ENCODE assay signal across 15 cellular contexts in genomic region chr18:59919026-59919425, GRCh38. TPM values are rescaled to one million over a fixed set of nuclear protein-coding genes. Genes with fewer than 3 reads are reported as not detected.
DNase-seq lines count a peak whose midpoint lies in the region; ATAC-seq and TF ChIP-seq lines count a peak whose summit lies in the region.
"Had no signal": no experiment of that assay in that cellular context is flagged by ENCODE, and none has a peak within 500 bp of the region (broad histone marks: within the 10 kb centered on the region; RNA-seq: fewer than 3 reads in every experiment).

No MANE protein-coding gene starts in this region.

- peaks cover 0 to 2% (median 0%) of the 10 kb centered on the region in 7 donors for H3K9me3 Mint-ChIP-seq in naive B cell
- H3K9me3 Mint-ChIP-seq: HFFc6 had no signal

- H3K23ac ChIP-seq in IMR-90 (ENCODE audit: low read depth, low read length): no peak overlapping the region

- no peak overlapping the region; the same call in 1 of the 2 replicates for H4K5ac ChIP-seq in IMR-90 (ENCODE audit: low read depth, low read length)

- no peak overlapping the region for H2AFZ ChIP-seq in IMR-90 (replicated peaks; ENCODE audit: low read length, poor library complexity)

- H3K14ac ChIP-seq in IMR-90 (replicated peaks; ENCODE audit: low read depth, low read length): no peak overlapping the region

- in situ Hi-C loops in IMR-90 (cut with MboI; ENCODE audit: low sequenced_read_pairs): no loop called here
- in situ Hi-C loops in GM13977 (cut with MboI; ENCODE audit: low pct_unique_long_range_greater_than_20kb, low sequenced_read_pairs, unreplicated experiment): no loop called here

- H4K8ac ChIP-seq in IMR-90 (ENCODE audit: low read depth in 2 of 2, low read length in 2 of 2): no peak overlapping the region

- peaks cover 68 to 95% (median 86%) of the 10 kb centered on the region in 10 experiments for H3K4me1 ChIP-seq in BLaER1 treated with 17β-estradiol and CSF1 and Interleukin-3, amounts not matched to agents 10 nM and 100 nM
- peaks cover 14% of the 10 kb centered on the region for H3K4me1 ChIP-seq in IMR-90 (ENCODE audit: control insufficient read depth, insufficient read depth, low read length)

- no peak overlapping the region for H3K56ac ChIP-seq in IMR-90 (ENCODE audit: extremely low read depth, insufficient read depth, low read length)

- H3K79me1 ChIP-seq in IMR-90 (ENCODE audit: low read depth in 1 of 2, low read length in 2 of 2): no peaks in the 10 kb centered on the region

- H3K4me2 ChIP-seq in BLaER1 treated with 17β-estradiol and CSF1 and Interleukin-3, amounts not matched to agents 10 nM and 100 nM: peak overlapping the region; percentile 58 to 93 (median 84)
- H3K4me2 ChIP-seq in IMR-90 (ENCODE audit: low read depth, low read length): no peak overlapping the region

- H3K9ac ChIP-seq in BLaER1 treated with 17β-estradiol and CSF1 and Interleukin-3, amounts not matched to agents 10 nM and 100 nM: peak overlapping the region in 10 of 11 experiments; percentile 28 to 81 (median 73); a peak in 19 of 22 replicates
- no peak overlapping the region for H3K9ac ChIP-seq in IMR-90 (ENCODE audit: low read depth, low read length)

- no peaks in the 10 kb centered on the region for H3K36me3 ChIP-seq in BLaER1 treated with 17β-estradiol and CSF1 and Interleukin-3, amounts not matched to agents 10 nM and 100 nM
- no peaks in the 10 kb centered on the region for H3K36me3 ChIP-seq in IMR-90 (ENCODE audit: control insufficient read depth, insufficient read depth, low read length)
- H3K36me3 ChIP-seq in WERI-Rb-1: no peaks in the 10 kb centered on the region
- H3K36me3 ChIP-seq: BE2C, transverse colon had no signal

- no peak overlapping the region for H2BK5ac ChIP-seq in IMR-90 (ENCODE audit: low read depth, low read length, poor library complexity, severe bottlenecking)

- 95% methylated on average over 3 of the region's 6 CpGs; no CpG with 5 or more reads in 1 of the 2 experiments for WGBS in IMR-90 (ENCODE audit: extremely low coverage in 2 of 2, insufficient read length in 1 of 2), 2 experiments

- H3K4ac ChIP-seq in IMR-90 (ENCODE audit: low read depth, low read length): 0 out of 2 replicates have a peak overlapping the region, but pooled peaks have one; percentile 10

- H4K91ac ChIP-seq in IMR-90 (ENCODE audit: insufficient read depth, low read depth, low read length): no peak overlapping the region

- peaks cover 0 to 4% of the 10 kb centered on the region in 2 donors for H3K36me3 Mint-ChIP-seq in naive B cell

- dilution Hi-C loops in IMR-90 (cut with HindIII; ENCODE audit: low sequenced_read_pairs, unreplicated experiment): no loop called here

- POLR2A ChIA-PET in IMR-90 (lab: Charles Lee; ENCODE audit: unreplicated experiment): no interaction called here

- H2BK20ac ChIP-seq in IMR-90 (ENCODE audit: low read depth, low read length): peak overlapping the region; percentile 31; the same call in 1 of the 2 replicates

- 0 out of 2 replicates have a peak overlapping the region, but pooled peaks have one; percentile 41 for H2BK120ac ChIP-seq in IMR-90 (ENCODE audit: low read depth, low read length)

- peak overlapping the region; percentile 25; the same call in 1 of the 2 replicates for H2AK5ac ChIP-seq in IMR-90 (ENCODE audit: low read depth, low read length)

- TF ChIP-seq CTCF in IMR-90 (conservative IDR thresholded peaks at IDR 0.05; ENCODE audit: low read depth, low read length): no peak
- no peak for TF ChIP-seq CTCF in WERI-Rb-1 (IDR thresholded peaks at IDR 0.05; ENCODE audit: low read depth, low read length)
- TF ChIP-seq CTCF in GM13977 (IDR thresholded peaks at IDR 0.05; ENCODE audit: extremely low read depth, insufficient read depth, missing control alignments): no peak

- no peak for TF ChIP-seq RAD21 in IMR-90 (IDR thresholded peaks at IDR 0.05; ENCODE audit: low read length)

- H3K27me3 ChIP-seq in BLaER1 treated with 17β-estradiol and CSF1 and Interleukin-3, amounts not matched to agents 10 nM and 100 nM: no peaks in the 10 kb centered on the region
- H3K27me3 ChIP-seq in IMR-90 (ENCODE audit: control insufficient read depth, insufficient read depth, low read length) (no peaks in the 10 kb centered on the region), WERI-Rb-1 (ENCODE audit: insufficient read depth, low read depth, severe bottlenecking) (no peaks in the 10 kb centered on the region)
- H3K27me3 ChIP-seq: BE2C, transverse colon had no signal

- intact Hi-C loops in IMR-90 (cut with micrococcal nuclease): no loop called here

- no peak overlapping the region for H2AK9ac ChIP-seq in IMR-90 (replicated peaks; ENCODE audit: low read depth, low read length, poor library complexity)

- no peaks in the 10 kb centered on the region for H4K20me1 ChIP-seq in BLaER1 treated with 17β-estradiol and CSF1 and Interleukin-3, amounts not matched to agents 10 nM and 100 nM
- no peaks in the 10 kb centered on the region for H4K20me1 ChIP-seq in IMR-90 (ENCODE audit: insufficient read depth, low read length)

- no peak overlapping the region for H3K18ac ChIP-seq in IMR-90 (ENCODE audit: low read depth, low read length)

- no peaks in the 10 kb centered on the region for H3K9me3 ChIP-seq in BLaER1 treated with 17β-estradiol and CSF1 and Interleukin-3, amounts not matched to agents 10 nM and 100 nM (replicated peaks in 1 of 11)
- no peaks in the 10 kb centered on the region for H3K9me3 ChIP-seq in IMR-90 (ENCODE audit: control insufficient read depth, insufficient read depth, low read length)
- no peaks in the 10 kb centered on the region for H3K9me3 ChIP-seq in WERI-Rb-1 (ENCODE audit: severe bottlenecking)
- H3K9me3 ChIP-seq: BE2C, transverse colon had no signal

- peaks cover 0 to 4% (median 0%) of the 10 kb centered on the region in 3 donors for H3K27me3 Mint-ChIP-seq in naive B cell

- peaks cover 27 to 43% (median 27%) of the 10 kb centered on the region in 3 donors for H3K4me1 Mint-ChIP-seq in naive B cell

- no peak for ATAC-seq in IMR-90 (ENCODE audit: low read depth)
- ATAC-seq in naive B cell (ENCODE audit: low read depth in 2 of 2): no peak
- ATAC-seq in GM18858 (IDR thresholded peaks at IDR 0.05; ENCODE audit: unreplicated experiment): no peak
- no peak for ATAC-seq in activated CD4-positive, CD25-positive, alpha-beta regulatory T cell treated with anti-CD3 and anti-CD28 coated beads, Interleukin-2, amount 50 U/mL, for 24 hours

- TF ChIP-seq POLR2A in IMR-90 (IDR thresholded peaks at IDR 0.05; ENCODE audit: low read depth, low read length): no peak

- peak overlapping the region in 6 of 8 donors; percentile 75 to 90 (median 86) for H3K4me3 Mint-ChIP-seq in naive B cell
- H3K4me3 Mint-ChIP-seq: HFFc6 had no signal

- H3K4me3 ChIP-seq in BLaER1 treated with 17β-estradiol and CSF1 and Interleukin-3, amounts not matched to agents 10 nM and 100 nM: peak overlapping the region in 3 of 10 experiments; percentile 13 to 29 (median 20); a peak in 1 of 20 replicates
- H3K4me3 ChIP-seq in IMR-90 (ENCODE audit: insufficient read depth, low read depth, low read length) (no peak overlapping the region), WERI-Rb-1 (ENCODE audit: low read depth, low read length) (no peak overlapping the region)

- peaks cover 7% of the 10 kb centered on the region; the same call in 1 of the 2 replicates for H3K9me1 ChIP-seq in IMR-90 (ENCODE audit: insufficient read depth, low read length)

- CTCF ChIA-PET in IMR-90 (lab: Yijun Ruan, JAX): no interaction called here

- no TSS peak for BruUV-seq in IMR-90 (replicated peaks; lab: Mats Ljungman, UMichigan)

- DNase-seq in IMR-90 (no peak), WERI-Rb-1 (no peak), naive B cell (no peak), GM13977 (ENCODE audit: low spot score) (no peak)
- DNase-seq: activated effector memory CD4-positive, alpha-beta T cell treated with anti-CD3 and anti-CD28 coated beads, Interleukin-2, amount 50 U/mL, for 16 hours; cortex of kidney; HFFc6; NCI-H2029 treated with DMSO at 0.1 percent for 48 hours; stimulated activated naive CD4-positive, alpha-beta T cell; T-helper 9 cell had no signal

- 0 out of 3 replicates have a peak overlapping the region, but pooled peaks have one; percentile 3 for H2BK15ac ChIP-seq in IMR-90 (ENCODE audit: low read depth, low read length)

- H3K27ac Mint-ChIP-seq in naive B cell: peak overlapping the region in 2 of 6 donors; percentile 29 to 47

- H3K27ac ChIP-seq in BLaER1 treated with 17β-estradiol and CSF1 and Interleukin-3, amounts not matched to agents 10 nM and 100 nM: peak overlapping the region in 10 of 11 experiments; percentile 44 to 95 (median 88); a peak in 20 of 22 replicates
- H3K27ac ChIP-seq in IMR-90 (ENCODE audit: insufficient read depth, low read length) (no peak overlapping the region), WERI-Rb-1 (peak overlapping the region; percentile 3; the same call in 1 of the 2 replicates)
- H3K27ac ChIP-seq: transverse colon had no signal

TF ChIP-seq in IMR-90, 13 proteins besides CTCF, POLR2A, EP300 and RAD21 (continues in another document):
- TF ChIP-seq MAFK (IDR thresholded peaks at IDR 0.05; ENCODE audit: low read depth, low read length) (no peak), BHLHE40 (IDR thresholded peaks at IDR 0.05; ENCODE audit: low read depth, low read length) (no peak), MXI1 (IDR thresholded peaks at IDR 0.05; ENCODE audit: borderline replicate concordance, low read depth, low read length) (no peak), RFX5 (IDR thresholded peaks at IDR 0.05; ENCODE audit: low read depth, low read length) (no peak), NFE2L2 (IDR thresholded peaks at IDR 0.05; ENCODE audit: low read depth, low read length) (no peak), SMC3 (IDR thresholded peaks at IDR 0.05; ENCODE audit: low read depth, low read length) (no peak), MAZ (IDR thresholded peaks at IDR 0.05; ENCODE audit: borderline replicate concordance, low read depth, low read length) (no peak), CEBPB (IDR thresholded peaks at IDR 0.05; ENCODE audit: low read depth, low read length) (no peak), FOS (IDR thresholded peaks at IDR 0.05; ENCODE audit: low read depth, low read length) (no peak), CHD1 (IDR thresholded peaks at IDR 0.05; ENCODE audit: low read depth, low read length) (no peak)
- TF ChIP-seq, protein P1, sequence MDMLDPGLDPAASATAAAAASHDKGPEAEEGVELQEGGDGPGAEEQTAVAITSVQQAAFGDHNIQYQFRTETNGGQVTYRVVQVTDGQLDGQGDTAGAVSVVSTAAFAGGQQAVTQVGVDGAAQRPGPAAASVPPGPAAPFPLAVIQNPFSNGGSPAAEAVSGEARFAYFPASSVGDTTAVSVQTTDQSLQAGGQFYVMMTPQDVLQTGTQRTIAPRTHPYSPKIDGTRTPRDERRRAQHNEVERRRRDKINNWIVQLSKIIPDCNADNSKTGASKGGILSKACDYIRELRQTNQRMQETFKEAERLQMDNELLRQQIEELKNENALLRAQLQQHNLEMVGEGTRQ (IDR thresholded peaks at IDR 0.05; ENCODE audit: low read depth, low read length): no peak

RNA-seq across cellular contexts. Expression of gene PMAIP1, which starts 19.2 kb away (rescaled TPM):
- total RNA-seq in IMR-90 (2012; rRNA removed): 14.0 and 26.9 TPM in 2 replicates
- 25.9 and 30.1 TPM in 2 replicates for polyA plus RNA-seq in IMR-90 (2012; rRNA removed)
- 4.3 and 12.5 TPM in 2 replicates for polyA plus RNA-seq in IMR-90 (2012; cell fraction: cytosol; rRNA removed)
- 7.2 and 17.3 TPM in 2 replicates for polyA plus RNA-seq in IMR-90 (2012; cell fraction: nucleus; rRNA removed; ENCODE audit: low replicate concordance)
- polyA plus RNA-seq in naive B cell (ENCODE audit: low read depth in 6 of 6): 100 to 1,000 TPM in 5 of 6 donors, 10 to 100 TPM in 1; 94.5 to 224 (median 158) TPM
